Comparison of ENCODE assay signal across 8 cellular contexts in genomic region chr1:39919545-39919944, GRCh38. TPM values are rescaled to one million over a fixed set of nuclear protein-coding genes. Genes with fewer than 3 reads are reported as not detected.
A peak's percentile ranks its signal among the peaks of the same experiment; 100 is the strongest.
DNase-seq lines count a peak whose midpoint lies in the region; TF ChIP-seq lines count a peak whose summit lies in the region.

No MANE protein-coding gene starts in this region.

- TF ChIP-seq CTCF in HEK293 (tag by site-specific recombination; IDR thresholded peaks at IDR 0.05): peak; percentile 64; the same call in 1 of the 2 replicates
- peak; percentile 28 for TF ChIP-seq CTCF in WI38 (IDR thresholded peaks at IDR 0.05; ENCODE audit: low read depth, low read length)

- no peak overlapping the region for H3K27ac ChIP-seq in HEK293 (ENCODE audit: extremely low read depth, low read depth, low read length)

- no peaks in the 10 kb centered on the region for H3K4me1 ChIP-seq in HEK293 (ENCODE audit: control insufficient read depth, insufficient read depth, low read length)

- H3K9me3 ChIP-seq in HEK293 (ENCODE audit: control insufficient read depth, insufficient read depth, low read depth, low read length): no peaks in the 10 kb centered on the region

- POLR2A ChIA-PET in HEK293 (lab: Yijun Ruan, JAX): interaction anchor here (0.7 to 1.6 kb wide), 3 partner anchors 35 to 131 kb away, joined by 3 to 4 read pairs (median 4); partner anchors contain the start of genes BMP8B and MFSD2A

- CTCF ChIA-PET in HEK293 (lab: Yijun Ruan, JAX): interaction anchor here (0.5 to 9.4 kb wide), 55 partner anchors 10 to 1540 kb away, joined by 3 to 188 read pairs (median 4); no protein-coding TSS in a partner anchor

- H3K4me3 ChIP-seq in HEK293 (ENCODE audit: low read depth, low read length) (no peak overlapping the region), WI38 (ENCODE audit: low read depth, low read length) (no peak overlapping the region)

- H3K36me3 ChIP-seq in HEK293 (ENCODE audit: control insufficient read depth in 2 of 2, insufficient read depth in 1 of 2, low read length in 2 of 2): no peaks in the 10 kb centered on the region

- DNase-seq in DMS 273 (lab: John Stamatoyannopoulos, UW; ENCODE audit: unreplicated experiment) (peak; percentile 100), NCI-H2196 (lab: John Stamatoyannopoulos, UW; ENCODE audit: unreplicated experiment) (peak; percentile 84), dedifferentiated amniotic fluid mesenchymal stem cell (ENCODE audit: extremely low spot score) (peak; percentile 37), lung microvascular endothelial cell (ENCODE audit: low read depth in 2 of 2) (peak; percentile 51 to 65), COLO829 (ENCODE audit: low spot score) (no peak)
- peak; percentile 34 for DNase-seq in stimulated activated naive CD4-positive, alpha-beta T cell treated with Interleukin-2 at 50 U/mL for 16 hours (lab: John Stamatoyannopoulos, UW)

TF ChIP-seq in HEK293, 187 proteins besides CTCF, POLR2A, EP300 and RAD21:
- no peak for TF ChIP-seq AEBP2 (tag by site-specific recombination; IDR thresholded peaks at IDR 0.05; ENCODE audit: borderline replicate concordance)
- TF ChIP-seq ZNF654 (tag by site-specific recombination; IDR thresholded peaks at IDR 0.05; ENCODE audit: low read depth): peak; percentile 79
- peak; percentile 61; the same call in 1 of the 2 replicates for TF ChIP-seq ZBTB17 (tag by site-specific recombination; IDR thresholded peaks at IDR 0.05)
- TF ChIP-seq ZNF341 (tag by site-specific recombination; IDR thresholded peaks at IDR 0.05; ENCODE audit: low read depth): no peak
- TF ChIP-seq ZBTB7A (tag by site-specific recombination; IDR thresholded peaks at IDR 0.05; ENCODE audit: low read depth): no peak
- TF ChIP-seq ZNF280D (tag by site-specific recombination; IDR thresholded peaks at IDR 0.05): no peak
- TF ChIP-seq ZNF707 (tag by site-specific recombination; IDR thresholded peaks at IDR 0.05): no peak
- TF ChIP-seq PATZ1 (tag by site-specific recombination; IDR thresholded peaks at IDR 0.05): peak; percentile 51
- TF ChIP-seq ZNF561 (tag by site-specific recombination; IDR thresholded peaks at IDR 0.05; ENCODE audit: borderline replicate concordance): no peak
- TF ChIP-seq ZNF629 (tag by site-specific recombination; IDR thresholded peaks at IDR 0.05): no peak
- 0 out of 2 replicates have a peak, but pooled peaks have one; percentile 42 for TF ChIP-seq ZEB2 (tag by site-specific recombination; IDR thresholded peaks at IDR 0.05)
- TF ChIP-seq ZBTB10 (tag by site-specific recombination; IDR thresholded peaks at IDR 0.05): no peak
- TF ChIP-seq KLF1 (tag by site-specific recombination; IDR thresholded peaks at IDR 0.05): no peak
- peak; percentile 58 for TF ChIP-seq ZFHX2 (tag by site-specific recombination; conservative IDR thresholded peaks at IDR 0.05)

RNA-seq across cellular contexts. Expression of gene MYCL, which starts 17.8 kb away (rescaled TPM):
- 0.20 and 0.44 TPM in 2 replicates for total RNA-seq in lung microvascular endothelial cell

RNA-seq across cellular contexts. Expression of gene MFSD2A, which starts 35.4 kb away (rescaled TPM):
- under 0.01 and 0.44 TPM in 2 replicates for total RNA-seq in lung microvascular endothelial cell

RNA-seq across cellular contexts. Expression of gene TRIT1, which starts 36.2 kb away (rescaled TPM):
- total RNA-seq in lung microvascular endothelial cell: 11.7 and 13.1 TPM in 2 replicates
